In the genomic region with DNA sequence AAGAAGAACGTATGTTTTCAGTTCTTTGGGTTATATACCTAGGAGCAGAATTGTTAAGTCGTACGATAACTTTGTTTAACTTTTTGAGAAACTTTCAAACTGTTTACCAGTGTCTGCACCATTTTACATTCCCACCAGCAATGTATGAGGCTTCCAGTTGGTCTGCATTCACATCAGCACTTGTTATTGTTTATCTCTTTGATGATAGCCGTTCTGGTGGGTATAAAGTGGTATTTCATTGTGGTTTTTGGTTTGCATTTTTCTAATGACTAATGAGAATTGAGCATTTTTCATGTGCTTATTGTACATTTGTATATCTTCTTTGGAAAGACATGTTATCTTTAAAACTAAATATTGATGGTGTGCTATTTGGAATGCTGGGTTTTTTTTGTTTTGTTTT, we compare ENCODE assay signal across 25 cellular contexts. TPM values are rescaled to one million over a fixed set of nuclear protein-coding genes. Genes with fewer than 3 reads are reported as not detected.
DNase-seq lines count a peak whose midpoint lies in the region; ATAC-seq and TF ChIP-seq lines count a peak whose summit lies in the region.
"Had no signal": no experiment of that assay in that cellular context is flagged by ENCODE, and none has a peak within 500 bp of the region (broad histone marks: within the 10 kb centered on the region; RNA-seq: fewer than 3 reads in every experiment).

No MANE protein-coding gene starts in this region.

- no peaks in the 10 kb centered on the region for H3K4me1 ChIP-seq in aorta (ENCODE audit: control insufficient read depth in 1 of 2, insufficient read depth in 2 of 2, low read length in 2 of 2)

- H3K27me3 ChIP-seq in aorta (ENCODE audit: control insufficient read depth in 1 of 2, insufficient read depth in 2 of 2, low read length in 1 of 2): no peaks in the 10 kb centered on the region
- H3K27me3 ChIP-seq: esophagus muscularis mucosa had no signal

- no peak overlapping the region for H3K4me3 ChIP-seq in fibroblast of mammary gland (ENCODE audit: control insufficient read depth, low read depth, low read length)
- no peak overlapping the region for H3K4me3 ChIP-seq in aorta (ENCODE audit: low read length in 2 of 2)
- H3K4me3 ChIP-seq: esophagus muscularis mucosa, GM12878 had no signal

- DNase-seq in H4 (ENCODE audit: low spot score): peak; percentile 85
- peak; percentile 64 for DNase-seq in SW480 (ENCODE audit: low spot score)
- peak; percentile 41 for DNase-seq in fibroblast of mammary gland (ENCODE audit: low read depth)
- no peak for DNase-seq in activated naive CD4-positive, alpha-beta T cell treated with anti-CD3 and anti-CD28 coated beads, Interleukin-2, amount 50 U/mL, for 16 hours
- no peak for DNase-seq in aorta
- no peak for DNase-seq in NCI-H187 treated with DMSO at 0.1 percent for 48 hours (lab: John Stamatoyannopoulos, UW)
- DNase-seq in GM03348 (ENCODE audit: low spot score): no peak
- DNase-seq: activated CD4-positive, alpha-beta T cell treated with anti-CD3 and anti-CD28 coated beads, Interleukin-2, amount 10 ng/mL, durations not matched to agents 24 days and 14 days; activated CD8-positive, alpha-beta memory T cell treated with anti-CD3 and anti-CD28 coated beads for 24 hours; activated effector memory CD4-positive, alpha-beta T cell treated with anti-CD3 and anti-CD28 coated beads, Interleukin-2, amount 50 U/mL, for 16 hours; activated naive CD8-positive, alpha-beta T cell treated with anti-CD3 and anti-CD28 coated beads, Interleukin-2, amount 10 ng/mL, durations not matched to agents 7 days and 5 days; activated T-cell treated with anti-CD3 and anti-CD28 coated beads, Interleukin-2, amount 50 U/mL, for 1 hour; CD4-positive, alpha-beta memory T cell; central memory CD4-positive, alpha-beta T cell; immature natural killer cell; left colon; mammary epithelial cell; NCI-H2029; occipital lobe; substantia nigra had no signal

- H3K9me3 ChIP-seq in aorta (ENCODE audit: control insufficient read depth, low read length): no peaks in the 10 kb centered on the region
- H3K9me3 ChIP-seq: esophagus muscularis mucosa had no signal

- no peak overlapping the region for H3K27ac ChIP-seq in aorta (ENCODE audit: low read depth in 1 of 2, low read length in 2 of 2)
- H3K27ac ChIP-seq: esophagus muscularis mucosa, KMS-11 had no signal

- no peaks in the 10 kb centered on the region for H3K36me3 ChIP-seq in aorta (ENCODE audit: control insufficient read depth in 1 of 2, insufficient read depth in 2 of 2, low read length in 1 of 2)

- 78 to 82% methylated on average over 4 of the region's 4 CpGs for WGBS in aorta, 2 donors

- ATAC-seq in aorta (ENCODE audit: low FRiP score): no peak
- ATAC-seq: GM12878; left colon; natural killer cell treated with Interleukin-12 subunit alpha and Interleukin-12 subunit beta and Interleukin-15 and Interleukin-18, amount 100 ng/mL, for 72 hours; stimulated activated memory B cell treated with anti-CD40 and anti-IgM and Interleukin-4, amounts not matched to agents 10 μg/mL and 1 μg/mL and 100 μg/mL, for 72 hours had no signal

- intact Hi-C loops in aorta (cut with DNase I): no loop called here

- no peak for TF ChIP-seq CTCF in fibroblast of mammary gland (conservative IDR thresholded peaks at IDR 0.05; ENCODE audit: control insufficient read depth, insufficient read depth, low read depth, low read length)

RNA-seq across cellular contexts. Expression of a gene that starts 59.8 kb away (rescaled TPM):
- total RNA-seq in H4 (2014; rRNA removed; shearing (Covaris generic)): 12.7 and 16.2 TPM in 2 replicates
- total RNA-seq in aorta: 100 to 1,000 TPM in 1 of 2 donors, 10 to 100 TPM in 1; 64.0 to 106 TPM
- 10 to 100 TPM; 11.5 to 26.5 TPM for polyA plus RNA-seq in aorta

Comparison
In these comparisons a context has a peak if more than half of its experiments do, and no peak if none do; other contexts are left out.
1. DNase-seq: peak in H4 (single experiment), SW480 (single experiment) and fibroblast of mammary gland (single experiment); none in activated naive CD4-positive, alpha-beta T cell treated with anti-CD3 and anti-CD28 coated beads, Interleukin-2, amount 50 U/mL, for 16 hours (single experiment), aorta (0 of 2), NCI-H187 treated with DMSO at 0.1 percent for 48 hours (single experiment) and GM03348 (single experiment).